ENCODE assay signal across 9 cellular contexts in the genomic region with DNA sequence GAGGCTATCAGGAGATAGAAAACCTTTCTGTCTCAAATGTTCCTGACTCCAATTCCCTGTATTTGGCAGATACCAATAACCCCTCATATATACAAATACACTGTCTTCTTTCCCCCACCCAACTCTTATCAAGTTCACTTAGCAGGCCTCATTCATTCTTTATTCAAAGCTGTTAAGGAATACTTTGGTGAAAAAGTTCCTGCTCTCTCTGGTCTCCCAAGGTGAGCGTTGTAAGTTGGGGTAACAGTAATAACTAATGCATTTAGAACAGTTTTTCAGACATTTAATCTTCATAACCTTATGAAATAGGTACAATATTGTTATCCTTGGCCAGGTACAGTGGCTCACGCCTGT. TPM values are rescaled to one million over a fixed set of nuclear protein-coding genes. Genes with fewer than 3 reads are reported as not detected.
DNase-seq lines count a peak whose midpoint lies in the region; ATAC-seq, FAIRE-seq and TF ChIP-seq lines count a peak whose summit lies in the region.
"Had no signal": no experiment of that assay in that cellular context is flagged by ENCODE, and none has a peak within 500 bp of the region (broad histone marks: within the 10 kb centered on the region; RNA-seq: fewer than 3 reads in every experiment).

No MANE protein-coding gene starts in this region.

- no peak overlapping the region for H3K27ac ChIP-seq in OCI-LY7 (ENCODE audit: low read depth, low read length, poor library complexity, severe bottlenecking)
- H3K27ac ChIP-seq in H1 (ENCODE audit: low read depth, low read length), result no peak overlapping the region

- no peak overlapping the region for H2BK20ac ChIP-seq in H1 (ENCODE audit: low read length)

- peaks cover 4% of the 10 kb centered on the region for H3K27me3 Mint-ChIP-seq in progenitor cell of endocrine pancreas
- H3K27me3 Mint-ChIP-seq: stimulated activated memory B cell treated with anti-CD40 and anti-IgM and Interleukin-4, amounts not matched to agents 10 μg/mL and 1 μg/mL and 100 μg/mL, for 72 hours had no signal

- WGBS in H1 (ENCODE audit: extremely low coverage in 1 of 2, insufficient coverage in 1 of 2, insufficient read length in 1 of 2, insufficient replicate concordance in 2 of 2, low coverage in 1 of 2, low lambda C conversion rate in 2 of 2, missing lambda C conversion rate in 1 of 2), 2 experiments, result 87% methylated on average over 2 of the region's 2 CpGs; no CpG with 5 or more reads in 1 of the 2 experiments

- H4K20me1 ChIP-seq in OCI-LY7 (ENCODE audit: insufficient read depth, low read length), result no peaks in the 10 kb centered on the region
- no peaks in the 10 kb centered on the region for H4K20me1 ChIP-seq in H1 (replicated peaks in 1 of 2; ENCODE audit: control insufficient read depth in 1 of 2, insufficient read depth in 2 of 2, low read length in 2 of 2)

- POLR2A ChIA-PET in OCI-LY7 (lab: Charles Lee), result interaction anchor here (1.1 to 3.1 kb wide), 11 partner anchors 8 to 1708 kb away, joined by 3 to 14 read pairs (median 4); a partner anchor contains a TSS
- POLR2A ChIA-PET in H1 (lab: Charles Lee; ENCODE audit: partially characterized antibody), result interaction anchor here (0.9 to 34.1 kb wide), 15 partner anchors 10 to 340 kb away, joined by 3 to 809 read pairs (median 6); a partner anchor contains a TSS

- H3K23ac ChIP-seq in H1 (ENCODE audit: insufficient read length), result no peak overlapping the region

- no peak overlapping the region for H3K4ac ChIP-seq in H1 (replicated peaks; ENCODE audit: insufficient read length, low read depth, low read length)

- peak overlapping the region; percentile 72 for H3K4me3 ChIP-seq in OCI-LY7 (ENCODE audit: low read depth, low read length, poor library complexity, severe bottlenecking)
- peak overlapping the region in 1 of 4 experiments; percentile 62; a peak in 2 of 8 replicates for H3K4me3 ChIP-seq in H1 (ENCODE audit: extremely low read depth in 1 of 4, insufficient read depth in 2 of 4, low read depth in 3 of 4, low read length in 4 of 4)

- H2BK120ac ChIP-seq in H1 (replicated peaks; ENCODE audit: low read depth, low read length), result no peak overlapping the region

- H3K79me2 ChIP-seq in OCI-LY7 (ENCODE audit: insufficient read depth, low read depth, low read length) (peaks cover 4% of the 10 kb centered on the region; the same call in 1 of the 2 replicates), H1 (ENCODE audit: control insufficient read depth in 1 of 2, insufficient read depth in 2 of 2, low read length in 2 of 2) (peaks cover 0 to 6% of the 10 kb centered on the region in 2 experiments; a peak in 2 of 4 replicates)

- intact Hi-C loops in OCI-LY7 (cut with micrococcal nuclease; ENCODE audit: unreplicated experiment), result loop anchor here (1.0 to 2.0 kb wide), 5 partner anchors 58 to 450 kb away; a partner anchor contains a TSS

- peaks cover 12% of the 10 kb centered on the region for H3K23me2 ChIP-seq in H1 (ENCODE audit: low read depth, low read length)

- no peak; the same call in 1 of the 2 replicates for TF ChIP-seq CTCF in OCI-LY7 (conservative IDR thresholded peaks at IDR 0.05; ENCODE audit: low read length)
- no peak for TF ChIP-seq CTCF in H1 (IDR thresholded peaks at IDR 0.05; ENCODE audit: control extremely low read depth in 1 of 3, insufficient read depth in 1 of 3, low read depth in 1 of 3, low read length in 3 of 3)
- TF ChIP-seq CTCF in progenitor cell of endocrine pancreas (IDR thresholded peaks at IDR 0.05; ENCODE audit: unreplicated experiment), result no peak

- no peak overlapping the region for H4K91ac ChIP-seq in H1 (replicated peaks; ENCODE audit: insufficient read length, low read length)

- H2AFZ ChIP-seq in OCI-LY7 (ENCODE audit: low read length) (peak overlapping the region; percentile 79; the same call in 1 of the 2 replicates), H1 (ENCODE audit: low read length) (no peak overlapping the region)

- H3K9ac ChIP-seq in H1 (replicated peaks in 1 of 4; ENCODE audit: extremely low read depth in 1 of 4, low read depth in 3 of 4, low read length in 3 of 4), result no peak overlapping the region

- H4K5ac ChIP-seq in H1 (ENCODE audit: insufficient read length, low read depth, low read length), result no peak overlapping the region

- peak overlapping the region; percentile 78 for H3K4me3 Mint-ChIP-seq in progenitor cell of endocrine pancreas (ENCODE audit: low read depth)

- H3K36me3 ChIP-seq in OCI-LY7 (ENCODE audit: insufficient read depth, low read length) (no peaks in the 10 kb centered on the region), H1 (ENCODE audit: control insufficient read depth in 2 of 4, insufficient read depth in 4 of 4, low read length in 3 of 4) (no peaks in the 10 kb centered on the region)

- no peak for ATAC-seq in HG02588 (IDR thresholded peaks at IDR 0.05; ENCODE audit: unreplicated experiment)

- no peak for TF ChIP-seq RAD21 in H1 (IDR thresholded peaks at IDR 0.05 in 1 of 2, conservative IDR thresholded peaks at IDR 0.05 in 1 of 2; ENCODE audit: low read depth in 2 of 2, low read length in 2 of 2)

- no peak overlapping the region for H3K27ac Mint-ChIP-seq in progenitor cell of endocrine pancreas

- H3K9me3 ChIP-seq in OCI-LY7 (ENCODE audit: low read length) (no peaks in the 10 kb centered on the region), H1 (ENCODE audit: insufficient read depth in 2 of 2, low read depth in 1 of 2, low read length in 1 of 2) (no peaks in the 10 kb centered on the region)

- H3K4me2 ChIP-seq in OCI-LY7 (ENCODE audit: low read length) (no peak overlapping the region; the same call in 1 of the 2 replicates), H1 (ENCODE audit: insufficient read depth in 1 of 2, low read depth in 2 of 2, low read length in 2 of 2) (peak overlapping the region; percentile 77 to 86; a peak in 2 of 4 replicates)

- no peak overlapping the region for H3K18ac ChIP-seq in H1 (ENCODE audit: extremely low read depth, low read length)

- H2BK5ac ChIP-seq in H1 (ENCODE audit: low read depth, low read length), result no peak overlapping the region

- no peak overlapping the region for H4K8ac ChIP-seq in H1 (ENCODE audit: extremely low read depth, insufficient read depth, low read length)

- no peak overlapping the region for H3K14ac ChIP-seq in H1 (ENCODE audit: insufficient read length)

- H3K56ac ChIP-seq in H1 (replicated peaks; ENCODE audit: insufficient read length, low read depth, low read length), result no peak overlapping the region

- H2BK15ac ChIP-seq in H1 (ENCODE audit: low read length), result no peak overlapping the region

- peaks cover 1% of the 10 kb centered on the region; the same call in 1 of the 2 replicates for H3K79me1 ChIP-seq in H1 (ENCODE audit: low read depth, low read length)

- H3K4me1 Mint-ChIP-seq in progenitor cell of endocrine pancreas (ENCODE audit: low read depth), result peaks cover 24% of the 10 kb centered on the region

- H2AK5ac ChIP-seq in H1 (ENCODE audit: low read depth, low read length), result no peak overlapping the region

- no peaks in the 10 kb centered on the region for H3K36me3 Mint-ChIP-seq in progenitor cell of endocrine pancreas (ENCODE audit: insufficient read depth)
- H3K36me3 Mint-ChIP-seq: stimulated activated memory B cell treated with anti-CD40 and anti-IgM and Interleukin-4, amounts not matched to agents 10 μg/mL and 1 μg/mL and 100 μg/mL, for 72 hours had no signal

- H3K9me2 ChIP-seq in OCI-LY7 (ENCODE audit: insufficient read depth, low read length), result no peaks in the 10 kb centered on the region

- no peaks in the 10 kb centered on the region for H3K9me3 Mint-ChIP-seq in progenitor cell of endocrine pancreas (ENCODE audit: low read depth)
- H3K9me3 Mint-ChIP-seq: stimulated activated memory B cell treated with anti-CD40 and anti-IgM and Interleukin-4, amounts not matched to agents 10 μg/mL and 1 μg/mL and 100 μg/mL, for 72 hours had no signal

- H3K27me3 ChIP-seq in H1 (replicated peaks in 1 of 4; ENCODE audit: control insufficient read depth in 3 of 4, extremely low read depth in 1 of 4, insufficient read depth in 3 of 4, low read length in 3 of 4), result no peaks in the 10 kb centered on the region

- no peak for TF ChIP-seq EP300 in H1 (IDR thresholded peaks at IDR 0.05; ENCODE audit: borderline replicate concordance in 1 of 2, low read depth in 2 of 2, low read length in 2 of 2)

- TF ChIP-seq POLR2A in H1 (IDR thresholded peaks at IDR 0.05; ENCODE audit: control extremely low read depth in 1 of 2, low read depth in 2 of 2, low read length in 2 of 2), result no peak

- BruUV-seq in OCI-LY7 (replicated peaks; lab: Mats Ljungman, UMichigan), result no TSS peak

- CTCF ChIA-PET in OCI-LY7 (lab: Charles Lee; ENCODE audit: unreplicated experiment) (interaction anchor here (0.6 to 2.9 kb wide), 8 partner anchors 9 to 302 kb away, joined by 3 to 19 read pairs (median 4); a partner anchor contains a TSS), H1 (lab: Charles Lee; ENCODE audit: partially characterized antibody) (interaction anchor here (0.8 to 11.1 kb wide), 43 partner anchors 9 to 1037 kb away, joined by 3 to 229 read pairs (median 8); a partner anchor contains a TSS)

- DNase-seq in NCI-H2196 treated with DMSO at 0.1 percent for 48 hours (lab: John Stamatoyannopoulos, UW; ENCODE audit: unreplicated experiment) (peak; percentile 56), NCI-H2196 (lab: John Stamatoyannopoulos, UW; ENCODE audit: unreplicated experiment) (no peak), OCI-LY7 (ENCODE audit: low spot score) (no peak), H1 (ENCODE audit: low read depth in 1 of 2, low spot score in 2 of 2) (no peak), progenitor cell of endocrine pancreas (ENCODE audit: low spot score, unreplicated experiment) (no peak), NCI-H1417 treated with DMSO at 0.1 percent for 48 hours (lab: John Stamatoyannopoulos, UW) (no peak)
- no peak for DNase-seq in stimulated activated CD4-positive, alpha-beta T cell treated with anti-CD3 and anti-CD28 coated beads, Interleukin-4, amount 100 ng/mL, for 24 hours

- H3K4me1 ChIP-seq in OCI-LY7 (ENCODE audit: insufficient read depth, low read length, poor library complexity, severe bottlenecking) (peaks cover 27% of the 10 kb centered on the region), H1 (replicated peaks in 1 of 4; ENCODE audit: control insufficient read depth in 3 of 4, insufficient read depth in 4 of 4, low read length in 3 of 4) (peaks cover 2 to 24% (median 10%) of the 10 kb centered on the region in 4 experiments; a peak in 6 of 7 replicates)

- H2BK12ac ChIP-seq in H1 (ENCODE audit: low read depth, low read length), result no peak overlapping the region

- no peak for FAIRE-seq in H1 (lab: Jason Lieb, UNC)

RNA-seq across cellular contexts. Expression of a gene that starts 3.9 kb away (rescaled TPM):
- total RNA-seq in OCI-LY7 (2014; rRNA removed; shearing (Covaris generic)), result 4.5 and 5.2 TPM in 2 replicates
- total RNA-seq in OCI-LY7 (2022) (18.0 and 19.9 TPM in 2 replicates), progenitor cell of endocrine pancreas (42.8 and 50.3 TPM in 2 replicates)
- 15.1 and 18.2 TPM in 2 replicates for total RNA-seq in H1 (2021; fragmentation: NEBNext Ultra II Directional; extraction: Animal tissue kit (Norgen Biotek cat#: 25700))
- polyA plus RNA-seq in H1 (2011; rRNA removed), result 12.1 and 17.6 TPM in 2 replicates
- 12.0 TPM for polyA plus RNA-seq in H1 (2011; cell fraction: cytosol; rRNA removed)
- 42.6 TPM for polyA plus RNA-seq in H1 (2011; cell fraction: nucleus; rRNA removed)
- polyA plus RNA-seq in H1 (2012, experiment 1 of 2), result 10.2 to 20.2 TPM (median 16.6 TPM) in 4 replicates
- 7.3 TPM for polyA plus RNA-seq in H1 (2012, experiment 2 of 2)
- polyA plus RNA-seq in H1 (2013, experiment 1 of 2), result 8.2 TPM
- 8.0 TPM for polyA plus RNA-seq in H1 (2013, experiment 2 of 2)
- 12.7 and 17.0 TPM in 2 replicates for polyA minus RNA-seq in H1 (2011; rRNA and poly(A)+ RNA removed)
- 10.0 TPM for polyA minus RNA-seq in H1 (2011; cell fraction: cytosol; rRNA and poly(A)+ RNA removed)
- polyA minus RNA-seq in H1 (2011; cell fraction: nucleus; rRNA and poly(A)+ RNA removed), result 26.5 TPM

RNA-seq across cellular contexts. Expression of a gene that starts 10.2 kb away (rescaled TPM):
- total RNA-seq in OCI-LY7 (2014; rRNA removed; shearing (Covaris generic)), result 102 and 143 TPM in 2 replicates
- total RNA-seq in OCI-LY7 (2022), result 112 and 130 TPM in 2 replicates
- total RNA-seq in H1 (2021; fragmentation: NEBNext Ultra II Directional; extraction: Animal tissue kit (Norgen Biotek cat#: 25700)), result 440 and 460 TPM in 2 replicates
- 525 and 526 TPM in 2 replicates for polyA plus RNA-seq in H1 (2011; rRNA removed)
- polyA plus RNA-seq in H1 (2011; cell fraction: cytosol; rRNA removed), result 544 TPM
- 196 TPM for polyA plus RNA-seq in H1 (2011; cell fraction: nucleus; rRNA removed)
- 431 to 625 TPM (median 595 TPM) in 4 replicates for polyA plus RNA-seq in H1 (2012, experiment 1 of 2)
- polyA plus RNA-seq in H1 (2012, experiment 2 of 2), result 1,065 TPM
- 1,099 TPM for polyA plus RNA-seq in H1 (2013, experiment 1 of 2)
- 1,353 TPM for polyA plus RNA-seq in H1 (2013, experiment 2 of 2)
- polyA minus RNA-seq in H1 (2011; rRNA and poly(A)+ RNA removed), result 146 and 194 TPM in 2 replicates
- polyA minus RNA-seq in H1 (2011; cell fraction: cytosol; rRNA and poly(A)+ RNA removed), result 119 TPM
- 71.1 TPM for polyA minus RNA-seq in H1 (2011; cell fraction: nucleus; rRNA and poly(A)+ RNA removed)
- total RNA-seq in progenitor cell of endocrine pancreas, result 407 and 432 TPM in 2 replicates

RNA-seq across cellular contexts. Expression of a gene that starts 18.8 kb away (rescaled TPM):
- 6.2 and 8.9 TPM in 2 replicates for total RNA-seq in OCI-LY7 (2014; rRNA removed; shearing (Covaris generic))
- total RNA-seq in OCI-LY7 (2022) (19.6 and 20.1 TPM in 2 replicates), progenitor cell of endocrine pancreas (7.9 and 9.7 TPM in 2 replicates)
- total RNA-seq in H1 (2021; fragmentation: NEBNext Ultra II Directional; extraction: Animal tissue kit (Norgen Biotek cat#: 25700)), result 4.2 and 4.5 TPM in 2 replicates
- polyA plus RNA-seq in H1 (2011; rRNA removed), result 6.0 and 7.1 TPM in 2 replicates
- polyA plus RNA-seq in H1 (2011; cell fraction: cytosol; rRNA removed), result 8.7 TPM
- 14.0 TPM for polyA plus RNA-seq in H1 (2011; cell fraction: nucleus; rRNA removed)
- polyA plus RNA-seq in H1 (2012, experiment 1 of 2), result 5.4 to 9.4 TPM (median 6.1 TPM) in 4 replicates
- polyA plus RNA-seq in H1 (2012, experiment 2 of 2), result 2.8 TPM
- polyA plus RNA-seq in H1 (2013, experiment 1 of 2), result 5.6 TPM
- 4.7 TPM for polyA plus RNA-seq in H1 (2013, experiment 2 of 2)
- 6.7 and 7.3 TPM in 2 replicates for polyA minus RNA-seq in H1 (2011; rRNA and poly(A)+ RNA removed)
- polyA minus RNA-seq in H1 (2011; cell fraction: cytosol; rRNA and poly(A)+ RNA removed), result 3.8 TPM
- polyA minus RNA-seq in H1 (2011; cell fraction: nucleus; rRNA and poly(A)+ RNA removed), result 14.1 TPM

RNA-seq across cellular contexts. Expression of a gene that starts 23.2 kb away (rescaled TPM):
- 139 and 161 TPM in 2 replicates for total RNA-seq in OCI-LY7 (2014; rRNA removed; shearing (Covaris generic))
- total RNA-seq in OCI-LY7 (2022) (152 and 159 TPM in 2 replicates), progenitor cell of endocrine pancreas (65.8 and 68.5 TPM in 2 replicates)
- total RNA-seq in H1 (2021; fragmentation: NEBNext Ultra II Directional; extraction: Animal tissue kit (Norgen Biotek cat#: 25700)), result 84.3 and 91.1 TPM in 2 replicates
- polyA plus RNA-seq in H1 (2011; rRNA removed), result 149 and 185 TPM in 2 replicates
- 215 TPM for polyA plus RNA-seq in H1 (2011; cell fraction: cytosol; rRNA removed)
- polyA plus RNA-seq in H1 (2011; cell fraction: nucleus; rRNA removed), result 132 TPM
- 124 to 187 TPM (median 163 TPM) in 4 replicates for polyA plus RNA-seq in H1 (2012, experiment 1 of 2)
- polyA plus RNA-seq in H1 (2012, experiment 2 of 2), result 152 TPM
- 87.5 TPM for polyA plus RNA-seq in H1 (2013, experiment 1 of 2)
- polyA plus RNA-seq in H1 (2013, experiment 2 of 2), result 85.4 TPM
- 41.3 and 44.1 TPM in 2 replicates for polyA minus RNA-seq in H1 (2011; rRNA and poly(A)+ RNA removed)
- 24.3 TPM for polyA minus RNA-seq in H1 (2011; cell fraction: cytosol; rRNA and poly(A)+ RNA removed)
- 27.7 TPM for polyA minus RNA-seq in H1 (2011; cell fraction: nucleus; rRNA and poly(A)+ RNA removed)

RNA-seq across cellular contexts. Expression of a gene that starts 31.3 kb away (rescaled TPM):
- total RNA-seq in OCI-LY7 (2014; rRNA removed; shearing (Covaris generic)), result 1.5 and 2.3 TPM in 2 replicates
- total RNA-seq in OCI-LY7 (2022) (3.3 and 4.0 TPM in 2 replicates), progenitor cell of endocrine pancreas (23.6 and 25.1 TPM in 2 replicates)
- total RNA-seq in H1 (2021; fragmentation: NEBNext Ultra II Directional; extraction: Animal tissue kit (Norgen Biotek cat#: 25700)), result 76.4 and 86.1 TPM in 2 replicates
- 57.6 and 81.5 TPM in 2 replicates for polyA plus RNA-seq in H1 (2011; rRNA removed)
- polyA plus RNA-seq in H1 (2011; cell fraction: cytosol; rRNA removed), result 83.6 TPM
- polyA plus RNA-seq in H1 (2011; cell fraction: nucleus; rRNA removed), result 576 TPM
- polyA plus RNA-seq in H1 (2012, experiment 1 of 2), result 88.5 to 116 TPM (median 98.2 TPM) in 4 replicates
- polyA plus RNA-seq in H1 (2012, experiment 2 of 2), result 49.5 TPM
- 53.7 TPM for polyA plus RNA-seq in H1 (2013, experiment 1 of 2)
- polyA plus RNA-seq in H1 (2013, experiment 2 of 2), result 44.3 TPM
- polyA minus RNA-seq in H1 (2011; rRNA and poly(A)+ RNA removed), result 39.1 and 41.6 TPM in 2 replicates
- 30.8 TPM for polyA minus RNA-seq in H1 (2011; cell fraction: cytosol; rRNA and poly(A)+ RNA removed)
- polyA minus RNA-seq in H1 (2011; cell fraction: nucleus; rRNA and poly(A)+ RNA removed), result 103 TPM
